10 cellular contexts compared by ENCODE assay signal in the genomic region with DNA sequence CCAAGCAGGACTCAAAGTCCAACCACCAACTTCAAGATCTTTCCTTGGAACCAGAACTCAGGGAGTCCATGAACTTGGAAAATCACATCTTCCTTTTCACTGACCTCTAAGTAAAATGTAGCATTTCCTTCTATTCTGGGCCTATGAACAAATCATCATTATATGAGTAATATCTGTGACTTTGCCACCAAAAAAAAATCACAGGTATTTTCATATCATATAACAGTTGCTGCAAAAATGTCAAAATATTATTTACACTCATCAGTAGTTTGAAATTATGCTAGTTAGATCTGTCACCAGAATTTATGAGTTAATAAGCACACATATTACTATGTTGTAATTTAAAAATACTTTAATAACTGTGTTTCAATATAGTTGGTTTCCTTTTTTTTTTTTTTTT. TPM values are rescaled to one million over a fixed set of nuclear protein-coding genes. Genes with fewer than 3 reads are reported as not detected.
A peak's percentile ranks its signal among the peaks of the same experiment; 100 is the strongest.
DNase-seq lines count a peak whose midpoint lies in the region; TF ChIP-seq lines count a peak whose summit lies in the region.
"Had no signal": no experiment of that assay in that cellular context is flagged by ENCODE, and none has a peak within 500 bp of the region (broad histone marks: within the 10 kb centered on the region; RNA-seq: fewer than 3 reads in every experiment).

No MANE protein-coding gene starts in this region.

- H2AFZ ChIP-seq in PC-9 = no peak overlapping the region

- peaks cover 3% of the 10 kb centered on the region for H3K36me3 Mint-ChIP-seq in IgD-negative memory B cell
- H3K36me3 Mint-ChIP-seq in mesothelial cell of epicardium = peaks cover 12% of the 10 kb centered on the region

- H3K4me1 ChIP-seq in testis (peaks cover 64% of the 10 kb centered on the region), PC-9 (replicated peaks; ENCODE audit: insufficient read depth) (peaks cover 12% of the 10 kb centered on the region)
- no peaks in the 10 kb centered on the region for H3K4me1 ChIP-seq in effector memory CD4-positive, alpha-beta T cell (ENCODE audit: control insufficient read depth, insufficient read depth, low read length, poor library complexity, severe bottlenecking)

- H3K9me3 Mint-ChIP-seq in IgD-negative memory B cell (peaks cover 0 to 3% (median 0%) of the 10 kb centered on the region in 3 donors), mesothelial cell of epicardium (peaks cover 6% of the 10 kb centered on the region)

- H3K4me1 Mint-ChIP-seq in IgD-negative memory B cell (peaks cover 48 to 63% (median 57%) of the 10 kb centered on the region in 3 donors), mesothelial cell of epicardium (peaks cover 5% of the 10 kb centered on the region)

- POLR2A ChIA-PET in PC-9 (lab: Charles Lee; ENCODE audit: unreplicated experiment) = no interaction called here

- H3K4me3 ChIP-seq in testis (no peak overlapping the region), PC-9 (no peak overlapping the region)
- no peak overlapping the region for H3K4me3 ChIP-seq in effector memory CD4-positive, alpha-beta T cell (ENCODE audit: insufficient read depth, low read depth, low read length, poor library complexity, severe bottlenecking)

- H4K20me1 ChIP-seq in PC-9 (ENCODE audit: insufficient read depth) = no peaks in the 10 kb centered on the region

- CTCF ChIA-PET in PC-9 (lab: Charles Lee) = no interaction called here

- H3F3A ChIP-seq in PC-9 (ENCODE audit: insufficient read depth, low read depth) = peaks cover 11% of the 10 kb centered on the region

- H3K4me2 ChIP-seq in PC-9 = no peak overlapping the region

- peak overlapping the region in 2 of 3 donors; percentile 76 to 84 for H3K27ac Mint-ChIP-seq in IgD-negative memory B cell
- peak overlapping the region; percentile 50 for H3K27ac Mint-ChIP-seq in mesothelial cell of epicardium

- no peak for TF ChIP-seq POLR2A in testis (IDR thresholded peaks at IDR 0.05)

- DNase-seq in mesothelial cell of epicardium (ENCODE audit: low spot score in 2 of 2, unreplicated experiment in 2 of 2) (no peak), testis (no peak), PC-9 (no peak), NCI-H1092 treated with DMSO at 0.1 percent for 48 hours (lab: John Stamatoyannopoulos, UW) (no peak)
- DNase-seq in stimulated activated CD4-positive, alpha-beta T cell treated with anti-CD3 and anti-CD28 coated beads, Interleukin-1b, Interleukin-23, amount 100 ng/mL, for 48 hours = no peak
- DNase-seq in effector memory CD4-positive, alpha-beta T cell = no peak
- DNase-seq: NCI-H2107, T1000 had no signal

- no peaks in the 10 kb centered on the region for H3K9me3 ChIP-seq in testis
- H3K9me3 ChIP-seq in PC-9 (ENCODE audit: insufficient read depth, low read depth) = no peaks in the 10 kb centered on the region
- H3K9me3 ChIP-seq in effector memory CD4-positive, alpha-beta T cell (ENCODE audit: control insufficient read depth, low read length) = no peaks in the 10 kb centered on the region

- H3K9me2 ChIP-seq in PC-9 (ENCODE audit: insufficient read depth) = no peaks in the 10 kb centered on the region

- no TSS peak for BruUV-seq in PC-9 (replicated peaks; lab: Mats Ljungman, UMichigan)

- H3K79me2 ChIP-seq in PC-9 (ENCODE audit: low read depth) = no peaks in the 10 kb centered on the region

- H3K4me3 Mint-ChIP-seq in IgD-negative memory B cell = peak overlapping the region in 3 of 4 donors; percentile 22 to 60 (median 56)
- H3K4me3 Mint-ChIP-seq in mesothelial cell of epicardium = no peak overlapping the region

- H3K36me3 ChIP-seq in testis (ENCODE audit: low read depth, missing control alignments) (no peaks in the 10 kb centered on the region), PC-9 (ENCODE audit: low read depth) (no peaks in the 10 kb centered on the region)
- no peaks in the 10 kb centered on the region for H3K36me3 ChIP-seq in effector memory CD4-positive, alpha-beta T cell (ENCODE audit: control insufficient read depth, insufficient read depth, low read length)

- intact Hi-C loops in testis (cut with DNase I; ENCODE audit: low total_unique reads) (no loop called here), PC-9 (cut with micrococcal nuclease; ENCODE audit: unreplicated experiment) (no loop called here)

- TF ChIP-seq CTCF in mesothelial cell of epicardium (IDR thresholded peaks at IDR 0.05; ENCODE audit: unreplicated experiment) (no peak), testis (IDR thresholded peaks at IDR 0.05) (no peak), PC-9 (conservative IDR thresholded peaks at IDR 0.05) (no peak)

- H3K27ac ChIP-seq in cingulate gyrus (ENCODE audit: low read depth, low read length) (peak overlapping the region; percentile 95), testis (peak overlapping the region; percentile 88 to 92), PC-9 (no peak overlapping the region)
- no peak overlapping the region for H3K27ac ChIP-seq in effector memory CD4-positive, alpha-beta T cell (ENCODE audit: insufficient read depth, low read length, poor library complexity, severe bottlenecking)

- no peaks in the 10 kb centered on the region for H3K27me3 ChIP-seq in testis
- H3K27me3 ChIP-seq in PC-9 (ENCODE audit: insufficient read depth, low read depth) = no peaks in the 10 kb centered on the region
- no peaks in the 10 kb centered on the region for H3K27me3 ChIP-seq in effector memory CD4-positive, alpha-beta T cell (replicated peaks; ENCODE audit: control insufficient read depth, insufficient read depth, low read length, poor library complexity, severe bottlenecking)

- no peaks in the 10 kb centered on the region for H3K27me3 Mint-ChIP-seq in IgD-negative memory B cell
- no peaks in the 10 kb centered on the region for H3K27me3 Mint-ChIP-seq in mesothelial cell of epicardium (ENCODE audit: low read depth)

RNA-seq across cellular contexts. Expression of a gene that starts 27.3 kb away (rescaled TPM):
- polyA plus RNA-seq in IgD-negative memory B cell (not detected), testis (ENCODE audit: insufficient read depth, low read depth, low replicate concordance) (2.9 TPM)
- total RNA-seq in mesothelial cell of epicardium (0.29 to 0.64 TPM (median 0.58 TPM) in 3 replicates), testis (1 to 10 TPM; 2.8 to 3.4 TPM), PC-9 (2021) (not detected in 2 replicates)

Comparison
In these comparisons a context has a peak if more than half of its experiments do, and no peak if none do; other contexts are left out.
1. H3K27ac ChIP-seq: peak in cingulate gyrus (single experiment) and testis (2 of 2); none in PC-9 (single experiment) and effector memory CD4-positive, alpha-beta T cell (single experiment).